Comparison of ENCODE assay signal across 7 cellular contexts in the genomic region with DNA sequence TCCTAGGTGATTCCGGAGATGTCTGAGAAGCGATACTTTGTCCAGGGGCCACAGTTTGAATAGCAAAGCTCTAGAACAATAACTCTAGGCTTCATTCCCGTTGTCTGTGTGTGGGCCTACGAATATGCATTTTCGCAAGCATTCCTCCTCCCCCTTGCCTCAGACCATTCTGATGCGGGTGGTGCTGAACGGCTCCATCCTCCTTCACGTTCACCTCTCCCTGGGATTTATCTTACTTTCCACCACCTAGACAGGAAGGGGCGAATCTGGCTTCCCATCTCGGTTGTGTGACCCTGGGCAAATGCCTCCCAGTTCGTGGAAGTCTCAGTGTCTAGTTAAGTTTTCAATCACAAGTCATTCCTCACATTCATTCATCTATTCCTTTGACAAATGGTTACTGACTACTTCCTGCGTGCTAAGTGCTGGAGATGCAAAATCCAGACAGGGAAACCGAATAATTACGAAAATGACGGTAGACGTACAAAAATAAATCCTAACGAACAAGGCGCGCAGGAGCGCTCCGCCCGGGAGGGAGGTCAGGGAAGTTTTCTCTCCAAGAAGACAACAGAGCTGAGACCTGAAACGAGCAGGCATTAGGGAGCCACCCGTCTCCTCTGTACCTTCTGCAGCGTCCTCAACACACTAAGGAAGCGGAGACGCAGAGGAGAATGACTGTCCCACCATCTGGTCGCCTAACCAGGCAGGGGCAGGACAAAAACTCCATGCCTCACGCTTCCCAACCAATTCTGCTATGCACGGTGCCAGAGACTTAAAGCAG. TPM values are rescaled to one million over a fixed set of nuclear protein-coding genes. Genes with fewer than 3 reads are reported as not detected.
DNase-seq lines count a peak whose midpoint lies in the region; ATAC-seq and TF ChIP-seq lines count a peak whose summit lies in the region.

No MANE protein-coding gene starts in this region.

- H3K4me3 ChIP-seq in GM12864 (ENCODE audit: low read depth, low read length) (peak overlapping the region; percentile 78), Loucy (ENCODE audit: low read length, poor library complexity, severe bottlenecking) (peak overlapping the region; percentile 76), mucosa of rectum (ENCODE audit: low read length in 2 of 2) (peak overlapping the region; percentile 76 to 88)

- no peaks in the 10 kb centered on the region for H3F3A ChIP-seq in Loucy (ENCODE audit: low read depth)

- ATAC-seq in GM18517 (IDR thresholded peaks at IDR 0.05; ENCODE audit: unreplicated experiment) (no peak), HG03196 (IDR thresholded peaks at IDR 0.05; ENCODE audit: unreplicated experiment) (no peak)

- H3K36me3 Mint-ChIP-seq in chondrocyte (ENCODE audit: low read depth), result peaks cover 2% of the 10 kb centered on the region

- TF ChIP-seq CTCF in GM12864 (IDR thresholded peaks at IDR 0.05; ENCODE audit: low read depth, low read length, missing control alignments) (no peak), Loucy (conservative IDR thresholded peaks at IDR 0.05; ENCODE audit: low read length) (no peak), chondrocyte (IDR thresholded peaks at IDR 0.05) (no peak)

- H3K9me3 Mint-ChIP-seq in chondrocyte (ENCODE audit: low read depth), result no peaks in the 10 kb centered on the region

- H3K9ac ChIP-seq in Loucy (ENCODE audit: low read depth, low read length, poor library complexity, severe bottlenecking) (peak overlapping the region; percentile 64), mucosa of rectum (ENCODE audit: low read depth in 1 of 2, low read length in 2 of 2) (peak overlapping the region; percentile 67 to 72)

- H4K20me1 ChIP-seq in Loucy (ENCODE audit: insufficient read depth, low read length, poor library complexity, severe bottlenecking), result peaks cover 36% of the 10 kb centered on the region

- H3K4me3 Mint-ChIP-seq in chondrocyte (ENCODE audit: unreplicated experiment), result peak overlapping the region; percentile 79

- peak overlapping the region; percentile 93 for H3K27ac Mint-ChIP-seq in chondrocyte (ENCODE audit: unreplicated experiment)

- peak overlapping the region; percentile 95 for H2AFZ ChIP-seq in Loucy (ENCODE audit: low read length)

- DNase-seq in GM12864 (ENCODE audit: low read depth), result no peak
- no peak for DNase-seq in chondrocyte (ENCODE audit: low spot score)
- DNase-seq in SKM-1 treated with dmso at 0.1 percent for 144 hours (lab: John Stamatoyannopoulos, UW; ENCODE audit: unreplicated experiment), result no peak

- H3K4me1 Mint-ChIP-seq in chondrocyte (ENCODE audit: low read depth), result peaks cover 37% of the 10 kb centered on the region

- peaks cover 5% of the 10 kb centered on the region for H3K27me3 ChIP-seq in Loucy (ENCODE audit: insufficient read depth, low read length, poor library complexity, severe bottlenecking)
- no peaks in the 10 kb centered on the region for H3K27me3 ChIP-seq in mucosa of rectum (ENCODE audit: control insufficient read depth in 2 of 2, insufficient read depth in 2 of 2, low read length in 2 of 2)

- peak overlapping the region; percentile 11 to 62 for H3K27ac ChIP-seq in mucosa of rectum (ENCODE audit: low read depth in 2 of 2, low read length in 2 of 2)

- no peaks in the 10 kb centered on the region for H3K9me3 ChIP-seq in Loucy (ENCODE audit: insufficient read depth, low read depth, low read length)
- H3K9me3 ChIP-seq in mucosa of rectum (ENCODE audit: control insufficient read depth in 2 of 2, low read length in 2 of 2), result no peaks in the 10 kb centered on the region

- peaks cover 37% of the 10 kb centered on the region for H3K4me1 ChIP-seq in Loucy (ENCODE audit: insufficient read depth, low read length, poor library complexity, severe bottlenecking)
- H3K4me1 ChIP-seq in mucosa of rectum (ENCODE audit: control insufficient read depth in 2 of 2, insufficient read depth in 2 of 2, low read length in 2 of 2), result peaks cover 23% of the 10 kb centered on the region in 2 donors

- H3K9me2 ChIP-seq in Loucy (replicated peaks; ENCODE audit: low read depth, low read length), result no peaks in the 10 kb centered on the region

- H3K36me3 ChIP-seq in Loucy (ENCODE audit: insufficient read depth, low read length) (no peaks in the 10 kb centered on the region), mucosa of rectum (ENCODE audit: control insufficient read depth in 2 of 2, insufficient read depth in 2 of 2, low read length in 2 of 2) (peaks cover 0 to 14% of the 10 kb centered on the region in 2 donors)

- H3K27me3 Mint-ChIP-seq in chondrocyte (ENCODE audit: low read depth), result peaks cover 4% of the 10 kb centered on the region

- peak overlapping the region; percentile 96 for H3K4me2 ChIP-seq in Loucy (ENCODE audit: low read depth, low read length, poor library complexity, severe bottlenecking)

- peaks cover 37% of the 10 kb centered on the region for H3K79me2 ChIP-seq in Loucy (ENCODE audit: insufficient read depth, low read length)

RNA-seq across cellular contexts. Expression of a gene that starts 1.3 kb away (rescaled TPM):
- total RNA-seq in chondrocyte, result 33.1 to 47.3 TPM (median 33.7 TPM) in 3 replicates

RNA-seq across cellular contexts. Expression of a gene that starts 20.7 kb away (rescaled TPM):
- total RNA-seq in chondrocyte, result 45.8 to 62.5 TPM (median 45.9 TPM) in 3 replicates

RNA-seq across cellular contexts. Expression of a gene that starts 20.8 kb away (rescaled TPM):
- 23.3 to 28.5 TPM (median 28.0 TPM) in 3 replicates for total RNA-seq in chondrocyte

RNA-seq across cellular contexts. Expression of a gene that starts 23.2 kb away (rescaled TPM):
- total RNA-seq in chondrocyte, result 4.4 to 6.0 TPM (median 4.5 TPM) in 3 replicates

RNA-seq across cellular contexts. Expression of a gene that starts 33.6 kb away (rescaled TPM):
- 77.4 to 93.7 TPM (median 92.1 TPM) in 3 replicates for total RNA-seq in chondrocyte
